8 cellular contexts compared by ENCODE assay signal in the genomic region with DNA sequence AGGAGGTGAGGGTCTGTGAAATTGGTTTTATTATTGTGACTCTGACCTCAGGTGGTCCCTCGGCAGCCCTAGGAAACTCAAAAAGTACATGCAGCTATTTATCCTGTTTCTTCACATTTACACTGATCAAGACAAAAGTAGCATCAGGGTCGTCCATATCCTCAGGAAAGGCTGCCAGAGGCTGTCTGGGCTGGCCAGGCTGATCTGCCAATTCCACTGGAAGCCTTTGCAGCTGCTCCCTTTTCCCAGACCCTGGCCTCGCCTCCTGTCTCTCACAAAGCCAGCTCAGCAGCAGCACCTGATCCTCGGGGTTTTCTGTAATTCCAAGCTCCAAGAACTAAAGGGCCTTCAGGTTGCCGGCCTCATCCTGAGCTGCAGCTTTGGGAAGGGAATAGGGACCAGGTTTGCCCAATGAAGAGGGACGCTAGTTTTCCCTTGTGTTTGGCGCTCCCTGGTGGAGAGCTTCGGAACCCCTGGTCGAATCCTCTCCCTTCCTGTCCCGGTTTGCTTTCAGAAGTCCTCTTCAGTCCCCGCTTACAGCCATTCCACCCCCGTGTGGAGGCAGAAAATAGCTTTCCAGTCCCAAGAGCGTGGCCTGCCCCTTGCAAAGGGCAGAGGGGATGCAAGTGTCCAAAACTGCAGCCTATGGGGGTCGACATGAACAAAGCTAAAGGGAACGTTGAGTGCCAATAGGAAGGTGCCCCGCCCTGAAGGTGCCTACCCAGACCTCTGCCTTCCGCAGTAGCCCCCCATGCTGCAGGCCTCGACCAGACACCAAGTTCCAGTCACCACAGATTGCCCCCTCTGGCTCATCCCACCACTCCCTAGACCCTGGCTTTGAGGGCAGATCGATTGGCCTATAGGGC. TPM values are rescaled to one million over a fixed set of nuclear protein-coding genes. Genes with fewer than 3 reads are reported as not detected.
DNase-seq lines count a peak whose midpoint lies in the region; ATAC-seq and TF ChIP-seq lines count a peak whose summit lies in the region.

No MANE protein-coding gene starts in this region.

- ATAC-seq in naive B cell (ENCODE audit: low read depth in 2 of 2) = peak in 1 of 2 donors; percentile 36
- no peak for ATAC-seq in GM21825 (IDR thresholded peaks at IDR 0.05; ENCODE audit: unreplicated experiment)

- no peak overlapping the region for H3K27ac Mint-ChIP-seq in naive B cell

- in situ Hi-C loops in GM13977 (cut with MboI; ENCODE audit: low pct_unique_long_range_greater_than_20kb, low sequenced_read_pairs, unreplicated experiment) = no loop called here

- peak overlapping the region in 1 of 8 donors; percentile 63 for H3K4me3 Mint-ChIP-seq in naive B cell

- peak; percentile 73 for DNase-seq in A172 (ENCODE audit: low spot score)
- DNase-seq in GM13977 (ENCODE audit: low spot score) = peak; percentile 62
- DNase-seq in NCI-H82 (lab: John Stamatoyannopoulos, UW) = peak; percentile 89
- DNase-seq in activated T-cell treated with anti-CD3 and anti-CD28 coated beads for 1 hour (ENCODE audit: low read depth) = peak; percentile 58
- peak; percentile 37 to 71 for DNase-seq in erythroblast (lab: John Stamatoyannopoulos, UW)
- DNase-seq in naive B cell = peak; percentile 34
- DNase-seq in stimulated activated CD8-positive, alpha-beta memory T cell treated with anti-CD3 and anti-CD28 coated beads, Interleukin-7, amount 100 ng/mL, for 48 hours (ENCODE audit: extremely low read depth in 1 of 2, low read depth in 1 of 2) = peak; percentile 10 to 30

- no peaks in the 10 kb centered on the region for H3K36me3 Mint-ChIP-seq in naive B cell

- peaks cover 3 to 10% (median 9%) of the 10 kb centered on the region in 3 donors for H3K27me3 Mint-ChIP-seq in naive B cell

- no peak for TF ChIP-seq POLR2A in erythroblast (IDR thresholded peaks at IDR 0.05; ENCODE audit: low read length)

- peak; percentile 75 for TF ChIP-seq CTCF in GM13977 (IDR thresholded peaks at IDR 0.05; ENCODE audit: extremely low read depth, insufficient read depth, missing control alignments)

- H3K4me1 Mint-ChIP-seq in naive B cell = peaks cover 0 to 6% (median 0%) of the 10 kb centered on the region in 3 donors

- peaks cover 0 to 4% (median 0%) of the 10 kb centered on the region in 7 donors for H3K9me3 Mint-ChIP-seq in naive B cell

RNA-seq across cellular contexts. Expression of a gene that starts 13.4 kb away (rescaled TPM):
- not detected in 2 replicates for total RNA-seq in A172 (2014; rRNA removed; shearing (Covaris generic))
- not detected for polyA plus RNA-seq in naive B cell (ENCODE audit: low read depth in 6 of 6)

RNA-seq across cellular contexts. Expression of a gene that starts 27.4 kb away (rescaled TPM):
- not detected in 2 replicates for total RNA-seq in A172 (2014; rRNA removed; shearing (Covaris generic))
- not detected for polyA plus RNA-seq in naive B cell (ENCODE audit: low read depth in 6 of 6)

RNA-seq across cellular contexts. Expression of a gene that starts 41.1 kb away (rescaled TPM):
- not detected in 2 replicates for total RNA-seq in A172 (2014; rRNA removed; shearing (Covaris generic))
- under 1 TPM in 1 of 6 donors, not detected in 5; 0.34 TPM for polyA plus RNA-seq in naive B cell (ENCODE audit: low read depth in 6 of 6)

Comparison
In these comparisons a context has a peak if more than half of its experiments do, and no peak if none do; other contexts are left out.
1. DNase-seq: peak in every context shown above with its lines; median percentile 89 in NCI-H82; 73 in A172; 62 in GM13977; 58 in activated T-cell treated with anti-CD3 and anti-CD28 coated beads for 1 hour; 54 in erythroblast; 34 in naive B cell; 20 in stimulated activated CD8-positive, alpha-beta memory T cell treated with anti-CD3 and anti-CD28 coated beads, Interleukin-7, amount 100 ng/mL, for 48 hours.